9 cellular contexts compared by ENCODE assay signal in genomic region chr7:2761131-2761624, GRCh38.
A peak's percentile ranks its signal among the peaks of the same experiment; 100 is the strongest.
DNase-seq lines count a peak whose midpoint lies in the region; ATAC-seq and TF ChIP-seq lines count a peak whose summit lies in the region.
"Had no signal": no experiment of that assay in that cellular context is flagged by ENCODE, and none has a peak within 500 bp of the region (broad histone marks: within the 10 kb centered on the region; RNA-seq: fewer than 3 reads in every experiment).

No MANE protein-coding gene starts in this region.

- no peak overlapping the region for H2AFZ ChIP-seq in IMR-90 (replicated peaks; ENCODE audit: low read length, poor library complexity)

- TF ChIP-seq RAD21 in IMR-90 (IDR thresholded peaks at IDR 0.05; ENCODE audit: low read length), result no peak

- H4K8ac ChIP-seq in IMR-90 (ENCODE audit: low read depth in 2 of 2, low read length in 2 of 2), result peak overlapping the region in 1 of 2 experiments; percentile 58; a peak in 2 of 4 replicates

- ATAC-seq in IMR-90 (ENCODE audit: low read depth), result no peak

- H3K9ac ChIP-seq in IMR-90 (ENCODE audit: low read depth, low read length) (no peak overlapping the region), mucosa of rectum (ENCODE audit: low read depth in 1 of 2, low read length in 2 of 2) (peak overlapping the region; percentile 55 to 72)

- peak overlapping the region; percentile 98 for H2AK5ac ChIP-seq in IMR-90 (ENCODE audit: low read depth, low read length)

- H3K4me2 ChIP-seq in IMR-90 (ENCODE audit: low read depth, low read length), result no peak overlapping the region

- H3K56ac ChIP-seq in IMR-90 (ENCODE audit: extremely low read depth, insufficient read depth, low read length), result no peak overlapping the region

- H2BK5ac ChIP-seq in IMR-90 (ENCODE audit: low read depth, low read length, poor library complexity, severe bottlenecking), result peak overlapping the region; percentile 88

- H3K4ac ChIP-seq in IMR-90 (ENCODE audit: low read depth, low read length), result peak overlapping the region; percentile 96

- intact Hi-C loops in IMR-90 (cut with micrococcal nuclease), result loop anchor here (5.0 kb wide), 2 partner anchors 36 to 81 kb away; partner anchors contain the start of gene GNA12

- H4K5ac ChIP-seq in IMR-90 (ENCODE audit: low read depth, low read length), result no peak overlapping the region

- H3K4me1 ChIP-seq in IMR-90 (ENCODE audit: control insufficient read depth, insufficient read depth, low read length), result peaks cover 47% of the 10 kb centered on the region
- peaks cover 22 to 36% of the 10 kb centered on the region in 2 donors for H3K4me1 ChIP-seq in mucosa of rectum (ENCODE audit: control insufficient read depth in 2 of 2, insufficient read depth in 2 of 2, low read length in 2 of 2)

- no peak overlapping the region; the same call in 1 of the 2 replicates for H4K91ac ChIP-seq in IMR-90 (ENCODE audit: insufficient read depth, low read depth, low read length)

- WGBS in IMR-90 (ENCODE audit: extremely low coverage in 2 of 2, insufficient read length in 1 of 2), 2 experiments, result 89% methylated on average over 13 of the region's 19 CpGs; no CpG with 5 or more reads in 1 of the 2 experiments

- BruUV-seq in IMR-90 (replicated peaks; lab: Mats Ljungman, UMichigan), result no TSS peak

- POLR2A ChIA-PET in IMR-90 (lab: Charles Lee; ENCODE audit: unreplicated experiment), result no interaction called here

- peaks cover 11% of the 10 kb centered on the region for H4K20me1 ChIP-seq in IMR-90 (ENCODE audit: insufficient read depth, low read length)

- H3K14ac ChIP-seq in IMR-90 (replicated peaks; ENCODE audit: low read depth, low read length), result peak overlapping the region; percentile 72; the same call in 1 of the 2 replicates

- H2AK9ac ChIP-seq in IMR-90 (replicated peaks; ENCODE audit: low read depth, low read length, poor library complexity), result peak overlapping the region; percentile 0

- H2BK120ac ChIP-seq in IMR-90 (ENCODE audit: low read depth, low read length), result peak overlapping the region; percentile 61; the same call in 1 of the 2 replicates

- H3K27me3 ChIP-seq in IMR-90 (ENCODE audit: control insufficient read depth, insufficient read depth, low read length) (no peaks in the 10 kb centered on the region), mucosa of rectum (ENCODE audit: control insufficient read depth in 2 of 2, insufficient read depth in 2 of 2, low read length in 2 of 2) (no peaks in the 10 kb centered on the region)
- H3K27me3 ChIP-seq: ovary had no signal

- CTCF ChIA-PET in IMR-90 (lab: Yijun Ruan, JAX), result interaction anchor here (0.6 to 1.4 kb wide), 6 partner anchors 19 to 473 kb away, joined by 3 to 5 read pairs (median 3); no protein-coding TSS in a partner anchor

- TF ChIP-seq CTCF in IMR-90 (conservative IDR thresholded peaks at IDR 0.05; ENCODE audit: low read depth, low read length), result no peak

- dilution Hi-C loops in IMR-90 (cut with HindIII; ENCODE audit: low sequenced_read_pairs, unreplicated experiment), result no loop called here

- H3K9me1 ChIP-seq in IMR-90 (ENCODE audit: insufficient read depth, low read length), result peaks cover 33% of the 10 kb centered on the region

- in situ Hi-C loops in IMR-90 (cut with MboI; ENCODE audit: low sequenced_read_pairs), result no loop called here

- H2BK20ac ChIP-seq in IMR-90 (ENCODE audit: low read depth, low read length), result no peak overlapping the region

- TF ChIP-seq POLR2A in IMR-90 (IDR thresholded peaks at IDR 0.05; ENCODE audit: low read depth, low read length) (no peak), erythroblast (IDR thresholded peaks at IDR 0.05; ENCODE audit: low read length) (no peak)

- peaks cover 5% of the 10 kb centered on the region for H3K36me3 ChIP-seq in IMR-90 (ENCODE audit: control insufficient read depth, insufficient read depth, low read length)
- H3K36me3 ChIP-seq in mucosa of rectum (ENCODE audit: control insufficient read depth in 2 of 2, insufficient read depth in 2 of 2, low read length in 2 of 2), result no peaks in the 10 kb centered on the region
- H3K36me3 ChIP-seq: ovary had no signal

- H3K27ac ChIP-seq in IMR-90 (ENCODE audit: insufficient read depth, low read length), result peak overlapping the region; percentile 28; the same call in 1 of the 2 replicates
- peak overlapping the region; percentile 22 for H3K27ac ChIP-seq in caudate nucleus (ENCODE audit: low read depth, low read length)
- H3K27ac ChIP-seq in mucosa of rectum (ENCODE audit: low read depth in 2 of 2, low read length in 2 of 2), result peak overlapping the region; percentile 79 to 88
- peak overlapping the region; percentile 82 for H3K27ac ChIP-seq in temporal lobe (ENCODE audit: low read depth, low read length)

- H3K79me1 ChIP-seq in IMR-90 (ENCODE audit: low read depth in 1 of 2, low read length in 2 of 2), result peaks cover 49 to 71% of the 10 kb centered on the region in 2 experiments

- no peaks in the 10 kb centered on the region for H3K9me3 ChIP-seq in IMR-90 (ENCODE audit: control insufficient read depth, insufficient read depth, low read length)
- H3K9me3 ChIP-seq in mucosa of rectum (ENCODE audit: control insufficient read depth in 2 of 2, low read length in 2 of 2), result no peaks in the 10 kb centered on the region
- H3K9me3 ChIP-seq: ovary had no signal

- H3K4me3 ChIP-seq in IMR-90 (ENCODE audit: insufficient read depth, low read depth, low read length) (no peak overlapping the region), mucosa of rectum (ENCODE audit: low read length in 2 of 2) (peak overlapping the region in 1 of 2 donors; percentile 40)
- H3K4me3 ChIP-seq: ovary had no signal

- DNase-seq in IMR-90 (no peak), caudate nucleus (lab: John Stamatoyannopoulos, UW) (no peak), hepatic stellate cell (ENCODE audit: low spot score) (no peak), erythroblast (lab: John Stamatoyannopoulos, UW) (no peak), NCI-H2171 treated with DMSO at 0.1 percent for 48 hours (lab: John Stamatoyannopoulos, UW) (no peak)
- DNase-seq: activated CD4-positive, alpha-beta T cell treated with anti-CD3 and anti-CD28 coated beads, Interleukin-2, amount 50 U/mL, for 4 hours had no signal

- H2BK15ac ChIP-seq in IMR-90 (ENCODE audit: low read depth, low read length), result peak overlapping the region; percentile 47; the same call in 1 of the 3 replicates

- H3K18ac ChIP-seq in IMR-90 (ENCODE audit: low read depth, low read length), result no peak overlapping the region

- H3K23ac ChIP-seq in IMR-90 (ENCODE audit: low read depth, low read length), result peak overlapping the region; percentile 64

TF ChIP-seq in IMR-90, 13 proteins besides CTCF, POLR2A, EP300 and RAD21:
- TF ChIP-seq BHLHE40 (IDR thresholded peaks at IDR 0.05; ENCODE audit: low read depth, low read length) (no peak), MAFK (IDR thresholded peaks at IDR 0.05; ENCODE audit: low read depth, low read length) (no peak), ELK1 (IDR thresholded peaks at IDR 0.05; ENCODE audit: borderline replicate concordance, low read depth, low read length) (no peak), MXI1 (IDR thresholded peaks at IDR 0.05; ENCODE audit: borderline replicate concordance, low read depth, low read length) (no peak), USF2 (IDR thresholded peaks at IDR 0.05; ENCODE audit: low read depth, low read length) (no peak), RFX5 (IDR thresholded peaks at IDR 0.05; ENCODE audit: low read depth, low read length) (no peak), MAZ (IDR thresholded peaks at IDR 0.05; ENCODE audit: borderline replicate concordance, low read depth, low read length) (no peak), FOS (IDR thresholded peaks at IDR 0.05; ENCODE audit: low read depth, low read length) (no peak), CHD1 (IDR thresholded peaks at IDR 0.05; ENCODE audit: low read depth, low read length) (no peak), RCOR1 (IDR thresholded peaks at IDR 0.05; ENCODE audit: insufficient replicate concordance, low read length) (no peak), NFE2L2 (IDR thresholded peaks at IDR 0.05; ENCODE audit: low read depth, low read length) (no peak), SMC3 (IDR thresholded peaks at IDR 0.05; ENCODE audit: low read depth, low read length) (no peak), CEBPB (IDR thresholded peaks at IDR 0.05; ENCODE audit: low read depth, low read length) (no peak)

Comparison
In these comparisons a context has a peak if more than half of its experiments do, and no peak if none do; other contexts are left out.
1. H3K27ac ChIP-seq: peak in every context shown above with its lines; median percentile 84 in mucosa of rectum; 82 in temporal lobe; 28 in IMR-90; 22 in caudate nucleus.